1 cellular context compared by ENCODE assay signal in genomic region chr4:78551420-78552351, GRCh38.
TF ChIP-seq lines count a peak whose summit lies in the region.

Gene ANXA3, plus strand, starts transcription at chr4:78551770. Its CDS starts 2,704 bp downstream, at chr4:78554474.

TF ChIP-seq in HepG2, 621 proteins besides CTCF, POLR2A, EP300 and RAD21 (continued from another document and continues in another):
- TF ChIP-seq MTERF4 (CRISPR knock-in tag; IDR thresholded peaks at IDR 0.05): 0 out of 2 replicates have a peak, but pooled peaks have one; percentile 45
- no peak for TF ChIP-seq XBP1 (CRISPR knock-in tag; IDR thresholded peaks at IDR 0.05)
- no peak for TF ChIP-seq ZNF558 (CRISPR knock-in tag; IDR thresholded peaks at IDR 0.05; ENCODE audit: borderline replicate concordance)
- TF ChIP-seq ZNF24 (IDR thresholded peaks at IDR 0.05): no peak
- TF ChIP-seq HES4 (CRISPR knock-in tag; IDR thresholded peaks at IDR 0.05; ENCODE audit: borderline replicate concordance): no peak
- 0 out of 2 replicates have a peak, but pooled peaks have one; percentile 69 for TF ChIP-seq ZNF891 (CRISPR knock-in tag; IDR thresholded peaks at IDR 0.05)
- no peak for TF ChIP-seq ZNF280D (CRISPR knock-in tag; IDR thresholded peaks at IDR 0.05)
- TF ChIP-seq MTA1 (CRISPR knock-in tag; IDR thresholded peaks at IDR 0.05; ENCODE audit: borderline replicate concordance): peak; percentile 46; the same call in 1 of the 2 replicates
- no peak for TF ChIP-seq IRX3 (CRISPR knock-in tag; IDR thresholded peaks at IDR 0.05; ENCODE audit: borderline replicate concordance, low read depth)
- TF ChIP-seq ZSCAN20 (CRISPR knock-in tag; IDR thresholded peaks at IDR 0.05; ENCODE audit: borderline replicate concordance): no peak
- 0 out of 2 replicates have a peak, but pooled peaks have one; percentile 42 for TF ChIP-seq ZBED4 (CRISPR knock-in tag; IDR thresholded peaks at IDR 0.05; ENCODE audit: borderline replicate concordance)
- no peak for TF ChIP-seq ZKSCAN8 (CRISPR knock-in tag; IDR thresholded peaks at IDR 0.05; ENCODE audit: borderline replicate concordance)
- TF ChIP-seq ZNF207 (IDR thresholded peaks at IDR 0.05; ENCODE audit: borderline replicate concordance): no peak
- no peak for TF ChIP-seq THAP9 (CRISPR knock-in tag; IDR thresholded peaks at IDR 0.05; ENCODE audit: borderline replicate concordance)
- 0 out of 2 replicates have a peak, but pooled peaks have one; percentile 29 for TF ChIP-seq TARDBP (CRISPR knock-in tag; IDR thresholded peaks at IDR 0.05)
- no peak for TF ChIP-seq KAT7 (CRISPR knock-in tag; IDR thresholded peaks at IDR 0.05; ENCODE audit: borderline replicate concordance)
- TF ChIP-seq DZIP1 (CRISPR knock-in tag; IDR thresholded peaks at IDR 0.05): 0 out of 2 replicates have a peak, but pooled peaks have one; percentile 65
- no peak for TF ChIP-seq MTF2 (CRISPR knock-in tag; IDR thresholded peaks at IDR 0.05; ENCODE audit: borderline replicate concordance)
- no peak for TF ChIP-seq ZNF841 (CRISPR knock-in tag; IDR thresholded peaks at IDR 0.05; ENCODE audit: borderline replicate concordance)
- TF ChIP-seq CEBPG (CRISPR knock-in tag; IDR thresholded peaks at IDR 0.05): no peak
- TF ChIP-seq ZNF253 (CRISPR knock-in tag; IDR thresholded peaks at IDR 0.05; ENCODE audit: borderline replicate concordance): 0 out of 2 replicates have a peak, but pooled peaks have one; percentile 22
- TF ChIP-seq GMEB2 (CRISPR knock-in tag; IDR thresholded peaks at IDR 0.05; ENCODE audit: low read depth): no peak
- peak; percentile 74; the same call in 1 of the 2 replicates for TF ChIP-seq ZFP91 (CRISPR knock-in tag; IDR thresholded peaks at IDR 0.05; ENCODE audit: borderline replicate concordance)
- TF ChIP-seq ELK4 (CRISPR knock-in tag; IDR thresholded peaks at IDR 0.05; ENCODE audit: borderline replicate concordance): no peak
- no peak for TF ChIP-seq ZNF121 (CRISPR knock-in tag; IDR thresholded peaks at IDR 0.05)
- TF ChIP-seq ZNF691 (CRISPR knock-in tag; IDR thresholded peaks at IDR 0.05; ENCODE audit: borderline replicate concordance, low read depth): no peak
- TF ChIP-seq ZNF382 (CRISPR knock-in tag; IDR thresholded peaks at IDR 0.05; ENCODE audit: borderline replicate concordance): no peak
- no peak for TF ChIP-seq HNRNPH1 (optimal IDR thresholded peaks at IDR 0.05; ENCODE audit: low read depth, low read length)
- no peak for TF ChIP-seq HIC2 (CRISPR knock-in tag; IDR thresholded peaks at IDR 0.05; ENCODE audit: low read depth)
- TF ChIP-seq CREM (IDR thresholded peaks at IDR 0.05): no peak
- TF ChIP-seq CREM (CRISPR knock-in tag; IDR thresholded peaks at IDR 0.05): no peak
- no peak for TF ChIP-seq KAT8 (CRISPR knock-in tag; IDR thresholded peaks at IDR 0.05)
- TF ChIP-seq BHLHE40 (IDR thresholded peaks at IDR 0.05; ENCODE audit: low read length): no peak
- peak; percentile 45 for TF ChIP-seq HNRNPK (IDR thresholded peaks at IDR 0.05; ENCODE audit: low read depth, low read length, poor library complexity, severe bottlenecking)
- TF ChIP-seq SALL1 (CRISPR knock-in tag; IDR thresholded peaks at IDR 0.05): peak; percentile 38
- no peak for TF ChIP-seq RELA (CRISPR knock-in tag; IDR thresholded peaks at IDR 0.05)
- no peak for TF ChIP-seq PCBP2 (optimal IDR thresholded peaks at IDR 0.05; ENCODE audit: low read depth, low read length, poor library complexity, severe bottlenecking)
